In the genomic region with DNA sequence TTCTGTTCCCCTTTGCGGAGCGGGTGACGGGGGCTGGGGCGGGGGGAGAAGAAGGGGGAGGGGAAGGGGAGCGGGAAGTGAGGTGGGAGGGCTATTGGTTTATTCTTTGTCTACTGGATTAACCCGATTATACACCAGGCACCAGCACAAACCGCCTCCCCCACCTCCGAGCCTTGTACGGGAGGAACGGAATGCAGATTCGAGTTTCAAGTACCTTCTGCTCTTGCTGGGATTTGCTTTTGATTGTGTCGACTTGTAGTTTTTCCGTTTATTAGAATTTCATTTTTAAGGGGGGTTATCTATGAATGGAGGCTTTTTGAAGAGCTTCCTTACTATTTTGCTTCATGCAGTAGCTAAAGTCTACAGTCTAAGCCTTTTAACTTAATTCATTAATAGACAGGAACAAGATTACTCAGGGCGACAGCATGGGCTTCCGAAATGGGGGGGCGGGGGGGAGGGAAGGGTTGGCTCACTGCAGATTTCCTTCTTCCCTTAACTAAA, we compare ENCODE assay signal across 8 cellular contexts. TPM values are rescaled to one million over a fixed set of nuclear protein-coding genes. Genes with fewer than 3 reads are reported as not detected.
DNase-seq lines count a peak whose midpoint lies in the region; ATAC-seq, FAIRE-seq and TF ChIP-seq lines count a peak whose summit lies in the region.

No MANE protein-coding gene starts in this region.

- H3K36me3 ChIP-seq in small intestine (ENCODE audit: control insufficient read depth in 2 of 2, insufficient read depth in 2 of 2, low read length in 2 of 2), result peaks cover 0 to 2% of the 10 kb centered on the region in 2 donors

- H3K27ac Mint-ChIP-seq in brain (peak overlapping the region in 3 of 5 experiments; percentile 96 to 99 (median 97)), immature natural killer cell (peak overlapping the region; percentile 14 to 83 (median 80))
- no peak overlapping the region for H3K27ac Mint-ChIP-seq in natural killer cell treated with Interleukin-12 subunit alpha and Interleukin-12 subunit beta and Interleukin-15 and Interleukin-18, amount 100 ng/mL, for 72 hours

- peak; percentile 12 to 30 for DNase-seq in NCI-H2081 (lab: John Stamatoyannopoulos, UW)
- DNase-seq in NCI-H2081 treated with DMSO at 0.1 percent for 48 hours (lab: John Stamatoyannopoulos, UW), result no peak
- DNase-seq in NCI-H226, result peak; percentile 51
- peak; percentile 22 to 28 (median 26) for DNase-seq in immature natural killer cell
- DNase-seq in small intestine, result peak; percentile 60
- no peak for DNase-seq in effector CD8-positive, alpha-beta T cell (lab: John Stamatoyannopoulos, UW)
- DNase-seq in natural killer cell treated with Interleukin-12 subunit alpha and Interleukin-12 subunit beta and Interleukin-15 and Interleukin-18, amount 100 ng/mL, for 72 hours (ENCODE audit: low spot score), result no peak

- peaks cover 42% of the 10 kb centered on the region for H3K4me1 Mint-ChIP-seq in brain
- H3K4me1 Mint-ChIP-seq in immature natural killer cell, result peaks cover 36 to 42% of the 10 kb centered on the region in 2 donors
- peaks cover 10 to 28% of the 10 kb centered on the region in 2 donors for H3K4me1 Mint-ChIP-seq in natural killer cell treated with Interleukin-12 subunit alpha and Interleukin-12 subunit beta and Interleukin-15 and Interleukin-18, amount 100 ng/mL, for 72 hours (ENCODE audit: low read depth in 2 of 2)

- FAIRE-seq in small intestine (lab: Jason Lieb, UNC), result no peak

- H3K4me3 ChIP-seq in small intestine (ENCODE audit: low read depth in 1 of 2, low read length in 2 of 2), result peak overlapping the region; percentile 92 to 96

- TF ChIP-seq CTCF in brain (conservative IDR thresholded peaks at IDR 0.05), result no peak

- peak overlapping the region; percentile 94 to 99 for H3K27ac ChIP-seq in small intestine (ENCODE audit: low read depth in 1 of 2, low read length in 1 of 2)

- H3K4me3 Mint-ChIP-seq in brain (peak overlapping the region in 1 of 5 experiments; percentile 91), immature natural killer cell (peak overlapping the region in 4 of 5 donors; percentile 84 to 97 (median 89))
- H3K4me3 Mint-ChIP-seq in natural killer cell treated with Interleukin-12 subunit alpha and Interleukin-12 subunit beta and Interleukin-15 and Interleukin-18, amount 100 ng/mL, for 72 hours, result no peak overlapping the region

- peaks cover 0 to 3% (median 0%) of the 10 kb centered on the region in 5 experiments for H3K9me3 Mint-ChIP-seq in brain
- no peaks in the 10 kb centered on the region for H3K9me3 Mint-ChIP-seq in immature natural killer cell
- H3K9me3 Mint-ChIP-seq in natural killer cell treated with Interleukin-12 subunit alpha and Interleukin-12 subunit beta and Interleukin-15 and Interleukin-18, amount 100 ng/mL, for 72 hours, result no peaks in the 10 kb centered on the region

- H3K36me3 Mint-ChIP-seq in brain, result peaks cover 13% of the 10 kb centered on the region
- H3K36me3 Mint-ChIP-seq in immature natural killer cell, result peaks cover 0 to under 1% (median 0%) of the 10 kb centered on the region in 3 donors
- H3K36me3 Mint-ChIP-seq in natural killer cell treated with Interleukin-12 subunit alpha and Interleukin-12 subunit beta and Interleukin-15 and Interleukin-18, amount 100 ng/mL, for 72 hours, result no peaks in the 10 kb centered on the region

- peaks cover 14% of the 10 kb centered on the region for H3K27me3 Mint-ChIP-seq in brain
- H3K27me3 Mint-ChIP-seq in immature natural killer cell (ENCODE audit: low read depth in 3 of 3), result peaks cover 17 to 23% (median 19%) of the 10 kb centered on the region in 3 donors
- peaks cover 4 to 7% of the 10 kb centered on the region in 2 donors for H3K27me3 Mint-ChIP-seq in natural killer cell treated with Interleukin-12 subunit alpha and Interleukin-12 subunit beta and Interleukin-15 and Interleukin-18, amount 100 ng/mL, for 72 hours

- WGBS in small intestine, 3 donors, result 1% methylated on average over 12 to 16 of the region's 16 CpGs

- H3K9me3 ChIP-seq in small intestine (ENCODE audit: control insufficient read depth, low read depth), result no peaks in the 10 kb centered on the region

- no peaks in the 10 kb centered on the region for H3K27me3 ChIP-seq in small intestine (ENCODE audit: control insufficient read depth in 2 of 2, insufficient read depth in 2 of 2, low read length in 2 of 2)

- H3K4me1 ChIP-seq in small intestine (ENCODE audit: control insufficient read depth in 2 of 2, insufficient read depth in 1 of 2, low read depth in 1 of 2, low read length in 1 of 2), result no peaks in the 10 kb centered on the region

- no peak for ATAC-seq in natural killer cell treated with Interleukin-12 subunit alpha and Interleukin-12 subunit beta and Interleukin-15 and Interleukin-18, amount 100 ng/mL, for 72 hours

RNA-seq across cellular contexts. Expression of a gene that starts 0.9 kb away (rescaled TPM):
- 19.5 TPM for polyA plus RNA-seq in brain (ENCODE audit: insufficient read depth, low read depth, low replicate concordance)
- 1 to 10 TPM; 4.1 to 7.2 (median 4.9) TPM for polyA plus RNA-seq in immature natural killer cell
- 10 to 100 TPM; 10.3 to 27.7 (median 16.3) TPM for polyA plus RNA-seq in small intestine
- total RNA-seq in natural killer cell treated with Interleukin-12 subunit alpha and Interleukin-12 subunit beta and Interleukin-15 and Interleukin-18, amount 100 ng/mL, for 72 hours, result 1 to 10 TPM; 2.1 to 2.6 TPM

Comparison
In these comparisons a context has a peak if more than half of its experiments do, and no peak if none do; other contexts are left out.
1. DNase-seq: peak in NCI-H2081 (2 of 2), NCI-H226 (single experiment), immature natural killer cell (3 of 3) and small intestine (single experiment); none in NCI-H2081 treated with DMSO at 0.1 percent for 48 hours (single experiment), effector CD8-positive, alpha-beta T cell (single experiment) and natural killer cell treated with Interleukin-12 subunit alpha and Interleukin-12 subunit beta and Interleukin-15 and Interleukin-18, amount 100 ng/mL, for 72 hours (single experiment).
2. H3K27ac Mint-ChIP-seq: peak in brain (3 of 5) and immature natural killer cell (6 of 6); none in natural killer cell treated with Interleukin-12 subunit alpha and Interleukin-12 subunit beta and Interleukin-15 and Interleukin-18, amount 100 ng/mL, for 72 hours (0 of 2).